In the genomic region with DNA sequence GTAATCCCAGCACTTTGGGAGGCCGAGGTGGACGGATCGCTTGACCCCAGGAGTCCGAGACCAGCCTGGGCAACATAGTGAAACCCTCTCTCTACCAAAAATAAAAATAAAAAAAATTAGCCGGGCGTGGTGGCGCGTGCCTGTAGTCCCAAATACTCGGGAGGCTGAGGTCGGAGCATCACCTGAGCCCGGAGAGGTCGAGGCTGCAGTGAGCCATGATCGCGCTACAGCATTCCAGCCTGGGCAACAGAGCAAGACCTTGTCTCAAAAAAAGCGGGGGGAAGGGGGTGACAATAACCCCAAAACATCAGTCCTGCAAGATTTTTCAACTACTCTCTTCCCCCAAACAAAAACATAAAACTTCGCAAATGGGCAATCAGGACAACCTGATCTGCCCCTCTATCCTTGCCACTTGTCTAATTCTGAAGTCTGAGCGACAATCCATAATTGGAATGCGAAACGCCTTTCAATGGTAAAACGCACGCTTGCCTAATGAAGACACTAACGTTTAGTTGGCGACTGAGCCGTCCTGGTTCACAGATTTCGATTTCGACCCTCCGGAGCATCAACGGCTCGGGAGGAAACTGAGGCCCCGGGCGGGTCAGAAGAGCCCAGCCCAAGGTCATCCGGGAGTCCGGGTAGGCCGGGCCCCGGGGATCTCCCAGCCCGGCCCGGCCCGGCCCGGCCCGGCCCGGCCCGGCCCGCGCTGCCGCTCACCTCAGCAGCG, we compare ENCODE assay signal across 8 cellular contexts. TPM values are rescaled to one million over a fixed set of nuclear protein-coding genes. Genes with fewer than 3 reads are reported as not detected.
DNase-seq lines count a peak whose midpoint lies in the region; ATAC-seq and TF ChIP-seq lines count a peak whose summit lies in the region.

No MANE protein-coding gene starts in this region.

- peak overlapping the region; percentile 73 to 98 for H3K4me3 ChIP-seq in DND-41 (ENCODE audit: low read depth in 1 of 2, low read length in 2 of 2)
- H3K4me3 ChIP-seq in mucosa of stomach (ENCODE audit: low read length), result peak overlapping the region; percentile 42

- no peaks in the 10 kb centered on the region for H3K9me3 ChIP-seq in DND-41 (ENCODE audit: insufficient read depth, low read length, severe bottlenecking)
- H3K9me3 ChIP-seq in mucosa of stomach (ENCODE audit: control insufficient read depth, low read length), result no peaks in the 10 kb centered on the region

- H3K27me3 ChIP-seq in DND-41 (ENCODE audit: insufficient read depth, low read length, poor library complexity), result no peaks in the 10 kb centered on the region
- no peaks in the 10 kb centered on the region for H3K27me3 ChIP-seq in mucosa of stomach (ENCODE audit: control insufficient read depth, insufficient read depth, low read length)

- H3K9ac ChIP-seq in DND-41 (ENCODE audit: low read depth, low read length), result peak overlapping the region; percentile 92
- H3K9ac ChIP-seq in mucosa of stomach (ENCODE audit: low read length), result peak overlapping the region; percentile 82

- H4K20me1 ChIP-seq in DND-41 (ENCODE audit: insufficient read depth, low read length), result peaks cover 36% of the 10 kb centered on the region

- peak overlapping the region; percentile 75 for H3K4me2 ChIP-seq in DND-41 (ENCODE audit: insufficient read depth, low read length)

- TF ChIP-seq CTCF in DND-41 (IDR thresholded peaks at IDR 0.05; ENCODE audit: borderline replicate concordance, extremely low read depth, low read length, poor library complexity, severe bottlenecking), result no peak

- no peak for DNase-seq in DND-41
- peak; percentile 55 for DNase-seq in KBM-7
- peak in 12 of 61 donors; percentile 4 to 62 (median 24) for DNase-seq in caudate nucleus (lab: John Stamatoyannopoulos, UW)
- no peak for DNase-seq in posterior vena cava (ENCODE audit: low spot score)

- H3K36me3 ChIP-seq in DND-41 (ENCODE audit: insufficient read depth, low read length) (peaks cover 26% of the 10 kb centered on the region), mucosa of stomach (ENCODE audit: control insufficient read depth, insufficient read depth, low read length) (no peaks in the 10 kb centered on the region)

- no peak for ATAC-seq in DND-41 (ENCODE audit: insufficient read depth, low read depth)
- ATAC-seq in GM19395 (IDR thresholded peaks at IDR 0.05; ENCODE audit: unreplicated experiment), result no peak
- no peak for ATAC-seq in GM18907 (IDR thresholded peaks at IDR 0.05; ENCODE audit: unreplicated experiment)
- ATAC-seq in HG02623 (IDR thresholded peaks at IDR 0.05; ENCODE audit: unreplicated experiment), result no peak

- peak overlapping the region; percentile 85 for H3K27ac ChIP-seq in DND-41 (ENCODE audit: low read length)
- H3K27ac ChIP-seq in caudate nucleus (ENCODE audit: low read depth, low read length), result peak overlapping the region; percentile 67

- peak overlapping the region; percentile 96 for H2AFZ ChIP-seq in DND-41 (ENCODE audit: low read depth, low read length)

- H3K4me1 ChIP-seq in DND-41 (ENCODE audit: insufficient read depth, low read length), result peaks cover 60% of the 10 kb centered on the region
- peaks cover 13% of the 10 kb centered on the region for H3K4me1 ChIP-seq in mucosa of stomach (ENCODE audit: control insufficient read depth, insufficient read depth, low read length)

- H3K79me2 ChIP-seq in DND-41 (ENCODE audit: insufficient read depth, low read length), result peaks cover 59% of the 10 kb centered on the region

- in situ Hi-C loops in KBM-7 (cut with MboI; ENCODE audit: low pct_unique_long_range_greater_than_20kb, low sequenced_read_pairs), result no loop called here

- intact Hi-C loops in posterior vena cava (cut with DNase I), result loop anchor here (5.0 to 10.0 kb wide), 2 partner anchors 51 to 54 kb away; a partner anchor contains a TSS

RNA-seq across cellular contexts. Expression of a gene that starts 0.9 kb away (rescaled TPM):
- total RNA-seq in posterior vena cava, result 10 to 100 TPM; 42.4 TPM

RNA-seq across cellular contexts. Expression of a gene that starts 41.2 kb away (rescaled TPM):
- total RNA-seq in posterior vena cava, result 1 to 10 TPM; 6.9 to 8.1 TPM

RNA-seq across cellular contexts. Expression of a gene that starts 54.8 kb away (rescaled TPM):
- total RNA-seq in posterior vena cava, result 10 to 100 TPM; 11.0 to 13.0 TPM
